1 cellular context compared by ENCODE assay signal in the genomic region with DNA sequence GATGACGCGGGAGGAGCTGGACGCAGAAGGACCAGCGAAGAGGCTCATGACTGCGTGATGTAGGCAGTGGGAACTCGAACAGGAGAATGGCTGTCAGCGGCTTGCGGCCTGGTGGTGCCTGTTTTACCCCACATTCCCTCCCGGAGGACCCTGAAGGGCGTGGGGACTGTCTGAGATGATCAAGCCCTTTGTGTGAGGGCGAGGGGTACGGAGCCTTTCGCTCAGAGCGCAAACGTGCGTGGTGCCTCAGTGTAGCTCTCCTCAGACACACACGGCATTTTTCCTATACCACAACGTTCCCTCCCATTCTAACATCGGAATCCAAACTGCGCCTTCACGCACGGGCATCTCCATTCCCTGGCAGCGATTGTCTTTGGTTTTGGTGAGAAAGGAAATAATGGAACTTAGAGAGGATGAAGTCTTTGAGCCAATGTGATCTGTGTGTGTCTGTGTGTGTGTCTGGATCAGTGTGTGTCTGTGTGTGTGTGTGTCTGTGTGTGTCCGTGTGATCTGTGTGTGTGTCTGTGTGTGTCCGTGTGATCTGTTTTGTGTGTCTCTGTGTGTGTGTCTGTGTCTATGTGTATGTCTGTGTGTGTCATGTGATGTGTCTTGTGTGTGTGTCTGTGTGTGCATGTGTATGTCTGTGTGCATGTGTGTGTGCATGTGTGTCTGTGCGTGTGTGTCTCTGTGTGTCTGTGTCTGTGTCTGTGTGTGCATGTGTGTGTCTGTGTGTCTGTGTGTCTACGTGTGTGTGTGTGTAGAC.
TF ChIP-seq lines count a peak whose summit lies in the region.

No MANE protein-coding gene starts in this region.

TF ChIP-seq in K562, 482 proteins besides CTCF, POLR2A, EP300 and RAD21:
- no peak for TF ChIP-seq ZNF134 (CRISPR knock-in tag; conservative IDR thresholded peaks at IDR 0.05)
- TF ChIP-seq, protein P1, sequence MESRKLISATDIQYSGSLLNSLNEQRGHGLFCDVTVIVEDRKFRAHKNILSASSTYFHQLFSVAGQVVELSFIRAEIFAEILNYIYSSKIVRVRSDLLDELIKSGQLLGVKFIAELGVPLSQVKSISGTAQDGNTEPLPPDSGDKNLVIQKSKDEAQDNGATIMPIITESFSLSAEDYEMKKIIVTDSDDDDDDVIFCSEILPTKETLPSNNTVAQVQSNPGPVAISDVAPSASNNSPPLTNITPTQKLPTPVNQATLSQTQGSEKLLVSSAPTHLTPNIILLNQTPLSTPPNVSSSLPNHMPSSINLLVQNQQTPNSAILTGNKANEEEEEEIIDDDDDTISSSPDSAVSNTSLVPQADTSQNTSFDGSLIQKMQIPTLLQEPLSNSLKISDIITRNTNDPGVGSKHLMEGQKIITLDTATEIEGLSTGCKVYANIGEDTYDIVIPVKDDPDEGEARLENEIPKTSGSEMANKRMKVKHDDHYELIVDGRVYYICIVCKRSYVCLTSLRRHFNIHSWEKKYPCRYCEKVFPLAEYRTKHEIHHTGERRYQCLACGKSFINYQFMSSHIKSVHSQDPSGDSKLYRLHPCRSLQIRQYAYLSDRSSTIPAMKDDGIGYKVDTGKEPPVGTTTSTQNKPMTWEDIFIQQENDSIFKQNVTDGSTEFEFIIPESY (CRISPR knock-in tag; IDR thresholded peaks at IDR 0.05) = peak; percentile 53; the same call in 1 of the 2 replicates
TF ChIP-seq in K562: peak in this region for 1.
